12 cellular contexts compared by ENCODE assay signal in genomic region chr7:36794689-36795088, GRCh38.
A peak's percentile ranks its signal among the peaks of the same experiment; 100 is the strongest.
DNase-seq lines count a peak whose midpoint lies in the region; ATAC-seq and TF ChIP-seq lines count a peak whose summit lies in the region.
"Had no signal": no experiment of that assay in that cellular context is flagged by ENCODE, and none has a peak within 500 bp of the region (broad histone marks: within the 10 kb centered on the region; RNA-seq: fewer than 3 reads in every experiment).

No MANE protein-coding gene starts in this region.

- ATAC-seq in CD4-positive, alpha-beta T cell (ENCODE audit: poor library complexity) = no peak
- ATAC-seq in WTC11 (peak; percentile 78), GM21723 (IDR thresholded peaks at IDR 0.05; ENCODE audit: unreplicated experiment) (no peak), HG03045 (IDR thresholded peaks at IDR 0.05; ENCODE audit: unreplicated experiment) (no peak)

- H3K36me3 Mint-ChIP-seq in CD4-positive, alpha-beta T cell (ENCODE audit: low read depth) = no peaks in the 10 kb centered on the region
- H3K36me3 Mint-ChIP-seq in WTC11 = no peaks in the 10 kb centered on the region

- intact Hi-C loops in CD4-positive, alpha-beta T cell (cut with DNase I, micrococcal nuclease) = no loop called here

- no peaks in the 10 kb centered on the region for H3K9me3 ChIP-seq in CD4-positive, alpha-beta T cell (ENCODE audit: control insufficient read depth, low read length)

- H3K36me3 ChIP-seq in kidney epithelial cell (ENCODE audit: control insufficient read depth, insufficient read depth, low read length) = no peaks in the 10 kb centered on the region
- H3K36me3 ChIP-seq: cardiac muscle cell had no signal

- H3K27me3 Mint-ChIP-seq in CD4-positive, alpha-beta T cell = no peaks in the 10 kb centered on the region
- H3K27me3 Mint-ChIP-seq in WTC11 (ENCODE audit: low read depth) = no peaks in the 10 kb centered on the region; the same call in 1 of the 2 replicates

- H3K4me3 Mint-ChIP-seq in CD4-positive, alpha-beta T cell = no peak overlapping the region
- no peak overlapping the region for H3K4me3 Mint-ChIP-seq in WTC11

- H3K4me3 ChIP-seq in kidney epithelial cell (ENCODE audit: low read depth, low read length) = no peak overlapping the region
- H3K4me3 ChIP-seq: cardiac muscle cell had no signal

- H3K27ac Mint-ChIP-seq in CD4-positive, alpha-beta T cell = peak overlapping the region; percentile 42
- no peak overlapping the region for H3K27ac Mint-ChIP-seq in WTC11

- POLR2A ChIA-PET in CD4-positive, alpha-beta T cell (lab: Charles Lee) = interaction anchor here (1.0 to 1.5 kb wide), 3 partner anchors 20 to 490 kb away, joined by 3 read pairs; no protein-coding TSS in a partner anchor
- POLR2A ChIA-PET in WTC11 (lab: Charles Lee) (no interaction called here), GM10248 (lab: Yijun Ruan, JAX) (no interaction called here)

- H3K4me1 Mint-ChIP-seq in CD4-positive, alpha-beta T cell (ENCODE audit: low read depth) = peaks cover 51% of the 10 kb centered on the region
- peaks cover 6% of the 10 kb centered on the region; the same call in 1 of the 2 replicates for H3K4me1 Mint-ChIP-seq in WTC11

- no peaks in the 10 kb centered on the region for H3K9me3 Mint-ChIP-seq in CD4-positive, alpha-beta T cell
- H3K9me3 Mint-ChIP-seq in WTC11 = no peaks in the 10 kb centered on the region

- no peak overlapping the region for H3K27ac ChIP-seq in CD4-positive, alpha-beta T cell (ENCODE audit: low read depth, low read length)
- H3K27ac ChIP-seq: cardiac muscle cell had no signal

- DNase-seq in CD4-positive, alpha-beta T cell = no peak
- DNase-seq in NCI-H1092 (lab: John Stamatoyannopoulos, UW) (peak; percentile 33), WTC11 (ENCODE audit: low spot score) (peak; percentile 19), kidney epithelial cell (ENCODE audit: low read depth) (peak; percentile 14), NCI-H2227 treated with DMSO at 0.1 percent for 48 hours (lab: John Stamatoyannopoulos, UW) (no peak), GM10248 (ENCODE audit: extremely low spot score) (no peak)
- DNase-seq: activated T-cell treated with anti-CD3 and anti-CD28 coated beads, Interleukin-2, amount 50 U/mL, for 1 hour; NCI-H526 treated with DMSO at 0.1 percent for 48 hours; stimulated activated CD4-positive, alpha-beta T cell treated with anti-CD3 and anti-CD28 coated beads, Interleukin-12 subunit alpha, Interleukin-12 subunit beta, amount 100 ng/mL, for 4 hours had no signal

- TF ChIP-seq CTCF in CD4-positive, alpha-beta T cell (IDR thresholded peaks at IDR 0.05) = no peak
- TF ChIP-seq CTCF in WTC11 (IDR thresholded peaks at IDR 0.05) (no peak), kidney epithelial cell (IDR thresholded peaks at IDR 0.05; ENCODE audit: insufficient read depth, low read length, poor library complexity, severe bottlenecking) (peak; percentile 22), GM10248 (IDR thresholded peaks at IDR 0.05; ENCODE audit: control extremely low read depth, extremely low read depth, low read depth, missing control alignments) (no peak)

- CTCF ChIA-PET in CD4-positive, alpha-beta T cell (lab: Charles Lee) = interaction anchor here (1.1 kb wide), 1 partner anchor 18 kb away, joined by 5 read pairs; no protein-coding TSS in a partner anchor
- CTCF ChIA-PET in WTC11 (lab: Charles Lee) = interaction anchor here (0.6 to 2.1 kb wide), 3 partner anchors 307 to 387 kb away, joined by 3 to 5 read pairs (median 3); no protein-coding TSS in a partner anchor
- CTCF ChIA-PET in GM10248 (lab: Yijun Ruan, JAX) = interaction anchor here (0.8 kb wide), 1 partner anchor 16 kb away, joined by 3 read pairs; no protein-coding TSS in a partner anchor

- no peaks in the 10 kb centered on the region for H3K27me3 ChIP-seq in CD4-positive, alpha-beta T cell (ENCODE audit: control insufficient read depth, insufficient read depth, low read length)
- no peaks in the 10 kb centered on the region for H3K27me3 ChIP-seq in kidney epithelial cell (ENCODE audit: control insufficient read depth, insufficient read depth, low read length)
- H3K27me3 ChIP-seq: cardiac muscle cell had no signal

TF ChIP-seq in WTC11, 78 proteins besides CTCF, POLR2A, EP300 and RAD21 (continues in another document):
- no peak for TF ChIP-seq ZNF317 (CRISPR knock-in tag; IDR thresholded peaks at IDR 0.05; ENCODE audit: borderline replicate concordance, low read depth)
- no peak for TF ChIP-seq CREM (CRISPR knock-in tag; IDR thresholded peaks at IDR 0.05)
- no peak for TF ChIP-seq OVOL2 (CRISPR knock-in tag; IDR thresholded peaks at IDR 0.05; ENCODE audit: borderline replicate concordance)
- TF ChIP-seq ATF2 (CRISPR knock-in tag; IDR thresholded peaks at IDR 0.05; ENCODE audit: borderline replicate concordance, low read depth) = no peak
- no peak for TF ChIP-seq ARID4B (CRISPR knock-in tag; IDR thresholded peaks at IDR 0.05; ENCODE audit: borderline replicate concordance)
- TF ChIP-seq CDX4 (CRISPR knock-in tag; IDR thresholded peaks at IDR 0.05; ENCODE audit: borderline replicate concordance) = no peak
- TF ChIP-seq HMGXB4 (CRISPR knock-in tag; IDR thresholded peaks at IDR 0.05) = no peak
- TF ChIP-seq ZNF219 (CRISPR knock-in tag; IDR thresholded peaks at IDR 0.05; ENCODE audit: borderline replicate concordance) = no peak
- no peak for TF ChIP-seq JAZF1 (CRISPR knock-in tag; IDR thresholded peaks at IDR 0.05)
- no peak for TF ChIP-seq PREB (CRISPR knock-in tag; IDR thresholded peaks at IDR 0.05; ENCODE audit: borderline replicate concordance)

Comparison
In these comparisons a context has a peak if more than half of its experiments do, and no peak if none do; other contexts are left out.
1. DNase-seq: peak in NCI-H1092 (single experiment), WTC11 (single experiment) and kidney epithelial cell (single experiment); none in CD4-positive, alpha-beta T cell (0 of 10), NCI-H2227 treated with DMSO at 0.1 percent for 48 hours (single experiment) and GM10248 (single experiment).